In the genomic region with DNA sequence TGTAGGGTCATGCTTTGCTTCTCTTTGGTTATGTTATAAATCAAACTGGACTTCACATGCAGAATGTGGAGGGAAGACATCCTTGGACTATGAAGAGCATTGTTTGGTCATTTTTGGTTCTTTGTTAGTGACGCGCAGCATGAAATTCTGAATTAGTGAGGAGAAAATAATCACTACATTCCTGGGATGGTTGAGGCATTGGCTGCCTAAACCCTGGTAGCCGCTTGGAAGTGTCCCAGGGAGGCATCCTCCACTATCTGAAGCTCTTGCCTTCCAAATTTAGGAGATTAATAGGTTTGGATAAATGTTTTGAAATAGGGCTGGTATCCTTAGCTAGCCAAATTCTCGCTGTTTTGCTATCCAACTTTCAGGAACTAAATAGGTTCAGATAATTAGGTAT, we compare ENCODE assay signal across 30 cellular contexts.
"Had no signal": no experiment of that assay in that cellular context is flagged by ENCODE, and none has a peak within 500 bp of the region (broad histone marks: within the 10 kb centered on the region; RNA-seq: fewer than 3 reads in every experiment).

No MANE protein-coding gene starts in this region.

- H3K9me3 ChIP-seq: SJSA1, SK-N-SH had no signal

- H3K4me3 ChIP-seq: SJSA1 had no signal

- H3K4me2 ChIP-seq: SK-N-SH had no signal

- H3K36me3 Mint-ChIP-seq: activated naive CD8-positive, alpha-beta T cell treated with anti-CD3 and anti-CD28 coated beads for 36 hours; brain had no signal

- H3K9me3 Mint-ChIP-seq: activated CD4-positive, alpha-beta T cell treated with anti-CD3 and anti-CD28 coated beads, Interleukin-2, amount 10 ng/mL, durations not matched to agents 24 days and 14 days; activated CD8-positive, alpha-beta T cell treated with anti-CD3 and anti-CD28 coated beads for 36 hours; activated naive CD8-positive, alpha-beta T cell treated with anti-CD3 and anti-CD28 coated beads for 36 hours; activated T-cell treated with anti-CD3 and anti-CD28 coated beads, Interleukin-2, amount 50 U/mL, for 72 hours; brain; T-helper 1 cell treated with Interleukin-12 subunit alpha and Interleukin-12 subunit beta and Interleukin-4 antibody, amounts not matched to agents 30 μg/mL and 1 μg/mL, for 36 hours; T-helper 2 cell treated with Interferon-gamma antibody and Interleukin-4, amounts not matched to agents 5 μg/mL and 100 μg/mL, for 36 hours had no signal

- H3K4me1 ChIP-seq: SJSA1 had no signal

- H3K4me3 Mint-ChIP-seq: activated CD4-positive, alpha-beta T cell treated with anti-CD3 and anti-CD28 coated beads, Interleukin-2, amount 10 ng/mL, durations not matched to agents 24 days and 14 days; activated CD8-positive, alpha-beta T cell treated with anti-CD3 and anti-CD28 coated beads for 36 hours; activated naive CD8-positive, alpha-beta T cell treated with anti-CD3 and anti-CD28 coated beads for 36 hours; activated T-cell treated with anti-CD3 and anti-CD28 coated beads, Interleukin-2, amount 50 U/mL, for 72 hours; activated T-helper 17 cell treated with anti-CD3 and anti-CD28 coated beads, Interleukin-2, amount 50 U/mL, for 72 hours; brain; T-helper 1 cell treated with Interleukin-12 subunit alpha and Interleukin-12 subunit beta and Interleukin-4 antibody, amounts not matched to agents 30 μg/mL and 1 μg/mL, for 36 hours; T-helper 2 cell treated with Interferon-gamma antibody and Interleukin-4, amounts not matched to agents 5 μg/mL and 100 μg/mL, for 36 hours had no signal

- H3K4me1 Mint-ChIP-seq: activated CD4-positive, alpha-beta T cell treated with anti-CD3 and anti-CD28 coated beads, Interleukin-2, amount 10 ng/mL, durations not matched to agents 24 days and 14 days; activated naive CD8-positive, alpha-beta T cell treated with anti-CD3 and anti-CD28 coated beads for 36 hours; activated T-helper 17 cell treated with anti-CD3 and anti-CD28 coated beads, Interleukin-2, amount 50 U/mL, for 72 hours had no signal

- H3K36me3 ChIP-seq: SJSA1 had no signal

- H3K9ac ChIP-seq: SK-N-SH had no signal

- H3K27me3 Mint-ChIP-seq: activated CD4-positive, alpha-beta T cell treated with anti-CD3 and anti-CD28 coated beads, Interleukin-2, amount 10 ng/mL, durations not matched to agents 24 days and 14 days had no signal

- H3K27ac Mint-ChIP-seq: activated CD4-positive, alpha-beta T cell treated with anti-CD3 and anti-CD28 coated beads, Interleukin-2, amount 10 ng/mL, durations not matched to agents 24 days and 14 days; activated CD8-positive, alpha-beta T cell treated with anti-CD3 and anti-CD28 coated beads for 36 hours; activated naive CD8-positive, alpha-beta T cell treated with anti-CD3 and anti-CD28 coated beads for 36 hours; activated T-cell treated with anti-CD3 and anti-CD28 coated beads, Interleukin-2, amount 50 U/mL, for 72 hours; activated T-helper 17 cell treated with anti-CD3 and anti-CD28 coated beads, Interleukin-2, amount 50 U/mL, for 72 hours; brain; T-helper 1 cell treated with Interleukin-12 subunit alpha and Interleukin-12 subunit beta and Interleukin-4 antibody, amounts not matched to agents 30 μg/mL and 1 μg/mL, for 36 hours; T-helper 2 cell treated with Interferon-gamma antibody and Interleukin-4, amounts not matched to agents 5 μg/mL and 100 μg/mL, for 36 hours had no signal

- DNase-seq: activated CD4-positive, alpha-beta T cell treated with anti-CD3 and anti-CD28 coated beads, Interleukin-2, amount 10 ng/mL, durations not matched to agents 24 days and 14 days; activated CD4-positive, alpha-beta T cell treated with anti-CD3 and anti-CD28 coated beads, Interleukin-2, amount 50 U/mL, for 4 hours; activated CD8-positive, alpha-beta T cell treated with anti-CD3 and anti-CD28 coated beads for 36 hours; activated effector memory CD4-positive, alpha-beta T cell treated with anti-CD3 and anti-CD28 coated beads, Interleukin-2, amount 50 U/mL, for 16 hours; activated naive CD4-positive, alpha-beta T cell; activated naive CD4-positive, alpha-beta T cell treated with anti-CD3 and anti-CD28 coated beads, Interleukin-2, amount 50 U/mL, for 16 hours; activated naive CD8-positive, alpha-beta T cell treated with anti-CD3 and anti-CD28 coated beads for 36 hours; activated T-cell treated with anti-CD3 and anti-CD28 coated beads, Interleukin-2, amount 50 U/mL, for 1 hour; activated T-cell treated with anti-CD3 and anti-CD28 coated beads, Interleukin-2, amount 50 U/mL, for 72 hours; amniotic stem cell; aorta; caudate nucleus; cerebellar nuclear complex; Kasumi-1; KG1; NCI-H1092 treated with DMSO at 0.1 percent for 48 hours; NCI-H1417; NCI-H146; NCI-H187; NCI-H2081; NCI-H2171 treated with DMSO at 0.1 percent for 48 hours; NCI-H2227 treated with DMSO at 0.1 percent for 48 hours; NCI-H524 treated with DMSO at 0.1 percent for 48 hours; SHP77; SK-N-SH had no signal

- H3K27ac ChIP-seq: SJSA1 had no signal
